In the genomic region with DNA sequence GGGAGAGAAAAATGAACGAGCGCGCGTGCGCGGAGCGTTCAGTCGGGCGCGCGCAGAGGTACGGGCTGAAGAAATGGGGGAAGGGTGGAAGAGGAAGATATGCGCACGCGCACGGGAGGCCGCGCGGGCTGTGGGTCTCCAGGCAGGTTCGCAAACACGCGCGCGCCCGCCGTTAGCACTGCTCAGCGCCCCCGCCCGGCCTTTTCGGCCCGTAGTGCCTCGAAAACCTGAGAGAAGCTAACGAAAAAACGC, we compare ENCODE assay signal across 8 cellular contexts. TPM values are rescaled to one million over a fixed set of nuclear protein-coding genes. Genes with fewer than 3 reads are reported as not detected.
A peak's percentile ranks its signal among the peaks of the same experiment; 100 is the strongest.
DNase-seq lines count a peak whose midpoint lies in the region; ATAC-seq and TF ChIP-seq lines count a peak whose summit lies in the region.

No MANE protein-coding gene starts in this region.

- no peaks in the 10 kb centered on the region for H3K9me3 ChIP-seq in heart left ventricle
- no peaks in the 10 kb centered on the region for H3K9me3 ChIP-seq in transverse colon

- no peak for TF ChIP-seq EP300 in transverse colon (IDR thresholded peaks at IDR 0.05; ENCODE audit: low read depth)

- no peaks in the 10 kb centered on the region for H3K36me3 ChIP-seq in heart left ventricle
- H3K36me3 ChIP-seq in transverse colon, result no peaks in the 10 kb centered on the region

- H3K27me3 ChIP-seq in heart left ventricle (no peaks in the 10 kb centered on the region), transverse colon (no peaks in the 10 kb centered on the region)

- H3K4me1 ChIP-seq in heart left ventricle, result peaks cover 3 to 55% (median 48%) of the 10 kb centered on the region in 12 donors
- H3K4me1 ChIP-seq in transverse colon, result peaks cover 19 to 53% (median 45%) of the 10 kb centered on the region in 4 donors

- H3K4me3 ChIP-seq in heart left ventricle, result peak overlapping the region; percentile 66 to 98 (median 86)
- H3K4me3 ChIP-seq in transverse colon, result peak overlapping the region; percentile 67 to 86 (median 76)

- 0 to 1% (median 1%) methylated on average over 34 of the region's 34 CpGs for WGBS in adipose tissue, 3 donors
- 0% methylated on average over 34 of the region's 34 CpGs for WGBS in heart left ventricle, 4 donors
- WGBS in transverse colon (ENCODE audit: low coverage in 1 of 2), 2 donors, result 1 to 2% methylated on average over 9 to 34 of the region's 34 CpGs

- peak; percentile 55 for ATAC-seq in HG02642 (IDR thresholded peaks at IDR 0.05; ENCODE audit: poor library complexity, unreplicated experiment)
- peak; percentile 83 to 88 (median 86) for ATAC-seq in heart left ventricle

- DNase-seq in GM04503 (ENCODE audit: low read depth) (peak; percentile 26), NCI-H1417 (lab: John Stamatoyannopoulos, UW) (peak; percentile 91 to 98 (median 93)), SW480 (ENCODE audit: low spot score) (peak; percentile 81), heart left ventricle (peak; percentile 92 to 96 (median 93)), posterior cingulate gyrus (peak; percentile 81 to 98 (median 86)), transverse colon (peak; percentile 94)

- in situ Hi-C loops in transverse colon (cut with MboI; ENCODE audit: low pct_ligation_motif_present in 1 of 4, low pct_unique_long_range_greater_than_20kb in 1 of 4, low sequenced_read_pairs in 3 of 4), result loop anchor here in 1 of 4 donors (25.0 kb wide), 1 partner anchor 498 kb away; a partner anchor contains a TSS

- intact Hi-C loops in heart left ventricle (cut with DNase I), result loop anchor here in 8 of 10 donors (1.0 to 10.0 kb wide), 5 partner anchors 36 to 794 kb away; a partner anchor contains a TSS
- intact Hi-C loops in posterior cingulate gyrus (cut with DNase I), result loop anchor here (2.0 kb wide), 1 partner anchor 262 kb away; a partner anchor contains a TSS
- intact Hi-C loops in transverse colon (cut with DNase I; ENCODE audit: low total_unique reads), result loop anchor here (5.0 kb wide), 1 partner anchor 933 kb away; no protein-coding TSS in a partner anchor

- TF ChIP-seq CTCF in heart left ventricle (IDR thresholded peaks at IDR 0.05) (no peak), transverse colon (IDR thresholded peaks at IDR 0.05) (peak in 3 of 5 experiments; percentile 14 to 24 (median 19))

- no peak for TF ChIP-seq POLR2A in heart left ventricle (IDR thresholded peaks at IDR 0.05)
- TF ChIP-seq POLR2A in transverse colon (IDR thresholded peaks at IDR 0.05), result no peak

- H3K27ac ChIP-seq in adipose tissue (ENCODE audit: low read depth, low read length) (peak overlapping the region; percentile 99), heart left ventricle (peak overlapping the region; percentile 96 to 100 (median 100)), transverse colon (peak overlapping the region; percentile 98 to 99 (median 99))

RNA-seq across cellular contexts. Expression of a gene that starts 0.4 kb away (rescaled TPM):
- polyA plus RNA-seq in adipose tissue (10 to 100 TPM; 13.0 to 27.9 (median 24.2) TPM), heart left ventricle (10 to 100 TPM; 11.7 to 25.2 TPM)
- total RNA-seq in heart left ventricle (100 to 1,000 TPM in 2 of 9 donors, 10 to 100 TPM in 7; 56.1 to 109 (median 96.0) TPM), transverse colon (100 to 1,000 TPM in 3 of 4 donors, 10 to 100 TPM in 1; 88.7 to 495 (median 174) TPM)

RNA-seq across cellular contexts. Expression of a gene that starts 39.1 kb away (rescaled TPM):
- 1 to 10 TPM in 1 of 3 donors, under 1 TPM in 2; 0.38 to 1.0 (median 0.42) TPM for polyA plus RNA-seq in adipose tissue
- total RNA-seq in heart left ventricle, result 1 to 10 TPM in 1 of 9 donors, under 1 TPM in 3, not detected in 5; 0.15 to 1.0 (median 0.34) TPM
- under 1 TPM in 1 of 2 donors, not detected in 1; 0.21 TPM for polyA plus RNA-seq in heart left ventricle
- 1 to 10 TPM in 2 of 4 donors, under 1 TPM in 1, not detected in 1; 0.68 to 5.8 (median 1.4) TPM for total RNA-seq in transverse colon

Comparison
In these comparisons a context has a peak if more than half of its experiments do, and no peak if none do; other contexts are left out.
1. Peak in every context shown above with its lines: DNase-seq, ATAC-seq, H3K4me3 ChIP-seq and H3K27ac ChIP-seq.
2. DNase-seq: peak in every context shown above with its lines; median percentile 94 in transverse colon; 93 in NCI-H1417; 93 in heart left ventricle; 86 in posterior cingulate gyrus; 81 in SW480; 26 in GM04503.
3. CTCF ChIP-seq: peak in transverse colon (3 of 5); none in heart left ventricle (0 of 12).